In the genomic region with DNA sequence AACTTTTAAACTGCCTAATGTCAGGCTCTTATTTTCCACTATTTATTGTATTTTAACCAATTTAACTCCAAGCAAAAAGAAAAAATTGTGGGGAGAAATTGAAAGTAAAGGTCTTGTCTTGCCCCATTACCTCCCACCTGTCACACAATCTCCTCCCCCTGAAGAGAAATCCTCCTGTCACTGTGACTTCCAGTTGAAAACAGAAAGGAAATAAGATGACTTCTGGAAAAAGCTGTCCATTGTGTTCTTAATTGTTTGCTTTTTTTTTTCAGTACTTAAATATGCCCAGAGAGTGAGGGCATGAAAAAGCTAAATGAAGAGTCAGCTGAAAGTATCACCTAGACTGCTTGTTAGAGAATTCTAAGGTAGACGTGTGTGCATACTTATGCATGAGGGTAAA, we compare ENCODE assay signal across 20 cellular contexts. TPM values are rescaled to one million over a fixed set of nuclear protein-coding genes. Genes with fewer than 3 reads are reported as not detected.
DNase-seq lines count a peak whose midpoint lies in the region; ATAC-seq and TF ChIP-seq lines count a peak whose summit lies in the region.
"Had no signal": no experiment of that assay in that cellular context is flagged by ENCODE, and none has a peak within 500 bp of the region (broad histone marks: within the 10 kb centered on the region; RNA-seq: fewer than 3 reads in every experiment).

No MANE protein-coding gene starts in this region.

- H3K27me3 ChIP-seq in adrenal gland (no peaks in the 10 kb centered on the region), muscle layer of duodenum (ENCODE audit: low read depth, low read length) (peaks cover 66% of the 10 kb centered on the region), tibial nerve (no peaks in the 10 kb centered on the region)

- H3K4me3 ChIP-seq in adrenal gland = peak overlapping the region in 1 of 4 donors; percentile 33
- H3K4me3 ChIP-seq in muscle layer of duodenum (ENCODE audit: low read depth in 1 of 2, low read length in 2 of 2) = no peak overlapping the region
- peak overlapping the region in 2 of 4 donors; percentile 16 to 31 for H3K4me3 ChIP-seq in tibial nerve
- H3K4me3 ChIP-seq: gastroesophageal sphincter, GM23248 had no signal

- no peak for TF ChIP-seq CTCF in GM20000 (IDR thresholded peaks at IDR 0.05; ENCODE audit: extremely low read depth, missing control alignments)
- no peak for TF ChIP-seq CTCF in adrenal gland (IDR thresholded peaks at IDR 0.05)
- TF ChIP-seq CTCF in tibial nerve (IDR thresholded peaks at IDR 0.05) = no peak

- no peak for ATAC-seq in left lobe of liver
- no peak for ATAC-seq in HG02610 (IDR thresholded peaks at IDR 0.05; ENCODE audit: unreplicated experiment)
- ATAC-seq: activated T-cell treated with anti-CD3 and anti-CD28 coated beads, Interleukin-2, amount 50 U/mL, for 4 hours; gastroesophageal sphincter had no signal

- intact Hi-C loops in adrenal gland (cut with DNase I) = loop anchor here (5.0 to 10.0 kb wide), 2 partner anchors 63 to 171 kb away; no protein-coding TSS in a partner anchor

- DNase-seq in GM20000 (ENCODE audit: low spot score) (peak; percentile 9), adrenal gland (no peak), tibial nerve (ENCODE audit: low spot score in 2 of 2) (no peak), left lobe of liver (ENCODE audit: low spot score) (no peak), COR-L47 (lab: John Stamatoyannopoulos, UW) (no peak)
- DNase-seq: activated CD4-positive, alpha-beta T cell treated with anti-CD3 and anti-CD28 coated beads, Interleukin-2, amount 10 ng/mL, durations not matched to agents 24 days and 14 days; activated T-cell treated with anti-CD3 and anti-CD28 coated beads, Interleukin-2, amount 50 U/mL, for 4 hours; cortex of kidney; GM23248; hippocampal formation; immature natural killer cell; NCI-H1048; NCI-H1694 treated with DMSO at 0.1 percent for 48 hours; NCI-H2227 treated with DMSO at 0.1 percent for 48 hours; NCI-H748 treated with DMSO at 0.1 percent for 48 hours had no signal

- TF ChIP-seq EP300 in tibial nerve (IDR thresholded peaks at IDR 0.05) = no peak

- TF ChIP-seq POLR2A in adrenal gland (IDR thresholded peaks at IDR 0.05) (no peak), tibial nerve (IDR thresholded peaks at IDR 0.05) (no peak)

- H3K36me3 ChIP-seq in adrenal gland (replicated peaks in 1 of 2) (no peaks in the 10 kb centered on the region), muscle layer of duodenum (ENCODE audit: control insufficient read depth in 1 of 2, insufficient read depth in 2 of 2, low read length in 2 of 2) (no peaks in the 10 kb centered on the region), tibial nerve (peaks cover 0 to 28% (median 0%) of the 10 kb centered on the region in 3 donors)

- 56 to 69% (median 61%) methylated on average over 1 of the region's 1 CpG for WGBS in adrenal gland, 4 donors
- WGBS in tibial nerve, 2 donors = 38 to 60% methylated on average over 1 of the region's 1 CpG

- H3K27ac ChIP-seq in adrenal gland = peak overlapping the region in 3 of 5 donors; percentile 42 to 89 (median 88)
- peak overlapping the region; percentile 19 for H3K27ac ChIP-seq in muscle layer of duodenum (ENCODE audit: low read length)
- H3K27ac ChIP-seq in tibial nerve = peak overlapping the region; percentile 71 to 99 (median 92)
- H3K27ac ChIP-seq: C4-2B, GM23248, VCaP had no signal

- H3K4me1 ChIP-seq in adrenal gland (replicated peaks in 1 of 2) (peaks cover 0 to 33% of the 10 kb centered on the region in 2 donors), muscle layer of duodenum (ENCODE audit: control insufficient read depth in 1 of 2, insufficient read depth in 2 of 2, low read length in 2 of 2) (peaks cover 0 to 34% of the 10 kb centered on the region in 2 donors), tibial nerve (peaks cover 0 to 69% (median 9%) of the 10 kb centered on the region in 4 donors)

- H3K9me3 ChIP-seq in adrenal gland (replicated peaks in 1 of 3) (no peaks in the 10 kb centered on the region), muscle layer of duodenum (ENCODE audit: control insufficient read depth in 1 of 2, low read length in 2 of 2) (no peaks in the 10 kb centered on the region), tibial nerve (peaks cover 0 to 2% (median 0%) of the 10 kb centered on the region in 4 donors)
- H3K9me3 ChIP-seq: gastroesophageal sphincter had no signal

RNA-seq across cellular contexts. Expression of a gene that starts 5.6 kb away (rescaled TPM):
- 10 to 100 TPM; 13.2 to 42.0 (median 25.7) TPM for total RNA-seq in adrenal gland
- polyA plus RNA-seq in adrenal gland = 100 to 1,000 TPM in 1 of 3 donors, 10 to 100 TPM in 2; 20.8 to 107 (median 62.1) TPM
- total RNA-seq in tibial nerve = 10 to 100 TPM; 13.5 to 38.4 (median 35.4) TPM
- 1.8 TPM for total RNA-seq in left lobe of liver
- total RNA-seq: activated CD4-positive, alpha-beta T cell treated with anti-CD3 and anti-CD28 coated beads, Interleukin-2, amount 10 ng/mL, durations not matched to agents 24 days and 14 days; activated T-cell treated with anti-CD3 and anti-CD28 coated beads, Interleukin-2, amount 50 U/mL, for 4 hours had no signal
- polyA plus RNA-seq: immature natural killer cell had no signal

RNA-seq across cellular contexts. Expression of a gene that starts 7.6 kb away (rescaled TPM):
- total RNA-seq in adrenal gland (100 to 1,000 TPM in 3 of 8 donors, 10 to 100 TPM in 5; 50.1 to 195 (median 89.3) TPM), tibial nerve (10 to 100 TPM; 64.9 to 81.3 (median 67.6) TPM), left lobe of liver (10.2 TPM)
- 10 to 100 TPM; 22.4 to 64.4 (median 42.2) TPM for polyA plus RNA-seq in adrenal gland
- total RNA-seq: activated CD4-positive, alpha-beta T cell treated with anti-CD3 and anti-CD28 coated beads, Interleukin-2, amount 10 ng/mL, durations not matched to agents 24 days and 14 days had no signal
- polyA plus RNA-seq: immature natural killer cell had no signal

Comparison
In these comparisons a context has a peak if more than half of its experiments do, and no peak if none do; other contexts are left out.
1. H3K27ac ChIP-seq: peak in every context shown above with its lines; median percentile 92 in tibial nerve; 88 in adrenal gland; 19 in muscle layer of duodenum.